In the genomic region with DNA sequence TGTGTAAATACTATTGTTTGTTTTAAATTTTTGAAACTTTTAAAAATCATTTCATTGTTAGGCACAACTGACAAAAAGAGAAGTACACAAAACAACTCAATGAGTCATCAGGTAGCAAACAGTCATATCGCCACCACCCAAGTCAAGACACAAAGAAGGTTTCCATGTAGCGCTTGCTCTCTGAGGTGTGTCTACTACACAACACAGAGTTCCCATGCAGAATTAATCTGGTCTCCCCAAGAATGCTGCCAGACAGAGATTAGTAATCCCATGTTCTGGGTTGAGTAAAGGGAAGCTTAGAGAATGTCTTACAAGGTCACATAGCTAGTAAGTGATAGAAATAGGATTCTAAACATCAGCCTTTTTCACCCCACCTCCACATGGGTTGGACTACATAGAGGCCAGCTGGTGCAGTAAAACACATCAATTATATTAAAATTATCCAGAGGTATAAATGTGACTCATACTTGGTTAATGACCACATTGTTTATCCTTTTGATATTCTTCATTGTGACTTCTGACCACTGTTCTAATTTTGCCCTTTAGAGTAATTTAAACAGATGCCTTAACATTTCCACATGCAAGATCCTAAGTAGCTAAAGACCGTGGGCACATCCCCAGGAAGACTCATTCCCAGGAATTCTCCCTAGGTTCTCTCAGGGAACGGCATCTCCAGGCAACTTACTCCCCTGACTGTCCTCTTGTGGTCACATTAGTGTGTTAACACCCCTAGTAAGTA, we compare ENCODE assay signal across 26 cellular contexts.
A peak's percentile ranks its signal among the peaks of the same experiment; 100 is the strongest.
DNase-seq lines count a peak whose midpoint lies in the region; ATAC-seq and TF ChIP-seq lines count a peak whose summit lies in the region.
"Had no signal": no experiment of that assay in that cellular context is flagged by ENCODE, and none has a peak within 500 bp of the region (broad histone marks: within the 10 kb centered on the region; RNA-seq: fewer than 3 reads in every experiment).

No MANE protein-coding gene starts in this region.

- ATAC-seq in esophagus mucosa: peak; percentile 71
- no peak for ATAC-seq in GM18858 (IDR thresholded peaks at IDR 0.05; ENCODE audit: unreplicated experiment)
- ATAC-seq: HepG2, K562, Right ventricle myocardium inferior had no signal

- H3K27ac ChIP-seq in WERI-Rb-1 (no peak overlapping the region), mesendoderm (ENCODE audit: low read depth, low read length) (no peak overlapping the region)

- no peak overlapping the region for H2AK5ac ChIP-seq in mesendoderm (ENCODE audit: low read length)

- H3K9ac ChIP-seq in mesendoderm (ENCODE audit: low read length): no peak overlapping the region

- H3K79me2 ChIP-seq in mesendoderm (ENCODE audit: control insufficient read depth, insufficient read depth, low read length): no peaks in the 10 kb centered on the region

- peak; percentile 30 for DNase-seq in DMS53 (lab: John Stamatoyannopoulos, UW)
- DNase-seq in LHCN-M2 (ENCODE audit: low read depth): peak; percentile 66
- DNase-seq in myocyte (ENCODE audit: low read depth): peak; percentile 42
- no peak for DNase-seq in WERI-Rb-1
- DNase-seq in mesendoderm: no peak
- DNase-seq in UCSD-AML1 (lab: John Stamatoyannopoulos, UW; ENCODE audit: unreplicated experiment): no peak
- DNase-seq: C1 segment of cervical spinal cord; Calu3; CD8-positive, alpha-beta memory T cell; DMS153; GF-D8; H9; HFFc6; MV-4-11; NCI-H1105 treated with DMSO at 0.1 percent for 48 hours; NCI-H1694; NCI-H2081; NCI-H2171; NCI-H345; NCI-H524; OCI-M1 had no signal

- no peak overlapping the region for H3K4ac ChIP-seq in mesendoderm (ENCODE audit: low read depth, low read length)

- H3K27me3 ChIP-seq in WERI-Rb-1 (ENCODE audit: insufficient read depth, low read depth, severe bottlenecking): no peaks in the 10 kb centered on the region
- no peaks in the 10 kb centered on the region for H3K27me3 ChIP-seq in mesendoderm (ENCODE audit: insufficient read depth, low read length, poor library complexity)

- H3K18ac ChIP-seq in mesendoderm (ENCODE audit: low read length): no peak overlapping the region

- no peak for TF ChIP-seq CTCF in WERI-Rb-1 (IDR thresholded peaks at IDR 0.05; ENCODE audit: low read depth, low read length)

- H3K9me3 ChIP-seq in WERI-Rb-1 (ENCODE audit: severe bottlenecking): no peaks in the 10 kb centered on the region

- no CpG with 5 or more reads among the region's 4 CpGs for WGBS in mesendoderm (ENCODE audit: extremely low coverage, insufficient coverage, low lambda C conversion rate)

- H3K4me3 ChIP-seq in WERI-Rb-1 (ENCODE audit: low read depth, low read length) (no peak overlapping the region), mesendoderm (ENCODE audit: low read length) (no peak overlapping the region)
- H3K4me3 ChIP-seq: K562 had no signal

- H3K4me2 ChIP-seq in mesendoderm (ENCODE audit: low read length): no peak overlapping the region

- H3K36me3 ChIP-seq in WERI-Rb-1 (no peaks in the 10 kb centered on the region), mesendoderm (ENCODE audit: control insufficient read depth, insufficient read depth, low read length) (no peaks in the 10 kb centered on the region)

- no peak overlapping the region for H2BK120ac ChIP-seq in mesendoderm (ENCODE audit: low read depth, low read length)

- H3K79me1 ChIP-seq in mesendoderm (ENCODE audit: low read length): no peaks in the 10 kb centered on the region

- H3K56ac ChIP-seq in mesendoderm (ENCODE audit: low read length): no peak overlapping the region

- H4K5ac ChIP-seq in mesendoderm (ENCODE audit: low read length): no peak overlapping the region

- H2BK5ac ChIP-seq in mesendoderm (ENCODE audit: low read length): no peak overlapping the region

- H3K4me1 ChIP-seq in mesendoderm (ENCODE audit: control insufficient read depth, low read depth, low read length): no peaks in the 10 kb centered on the region

- no peak overlapping the region for H4K8ac ChIP-seq in mesendoderm (ENCODE audit: low read depth, low read length)

- no peak overlapping the region for H2BK15ac ChIP-seq in mesendoderm (replicated peaks; ENCODE audit: low read depth)

- no peak overlapping the region for H3K23ac ChIP-seq in mesendoderm (ENCODE audit: low read length)

Comparison
In these comparisons a context has a peak if more than half of its experiments do, and no peak if none do; other contexts are left out.
1. DNase-seq: peak in DMS53 (single experiment), LHCN-M2 (single experiment) and myocyte (single experiment); none in WERI-Rb-1 (single experiment), mesendoderm (single experiment) and UCSD-AML1 (single experiment).